Comparison of ENCODE assay signal across 21 cellular contexts in the genomic region with DNA sequence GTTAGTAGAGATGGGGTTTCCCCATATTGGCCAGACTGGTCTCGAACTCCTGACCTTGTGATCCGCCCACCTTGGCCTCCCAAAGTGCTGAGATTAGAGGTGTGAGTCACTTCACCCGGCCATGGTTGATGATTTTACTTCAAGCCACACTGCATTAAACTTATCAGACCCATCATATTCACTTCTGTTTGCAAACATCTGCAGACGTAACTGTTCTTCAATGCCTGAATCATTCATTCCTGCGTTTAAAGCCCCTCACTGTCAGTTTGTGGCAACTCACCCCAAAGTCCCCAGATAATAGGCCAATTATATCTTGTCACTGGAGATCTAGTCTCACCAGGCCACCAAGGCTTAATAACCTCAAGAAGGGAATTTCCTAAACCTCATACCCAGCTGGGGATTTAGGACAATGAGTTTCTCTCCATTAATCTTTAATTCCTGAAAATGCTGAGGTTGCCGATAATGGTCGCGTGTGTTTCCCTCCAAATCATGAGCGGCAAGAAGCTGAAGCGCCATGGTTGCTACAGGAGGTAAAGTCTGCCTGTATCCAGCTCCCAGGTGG.
DNase-seq lines count a peak whose midpoint lies in the region; ATAC-seq, FAIRE-seq and TF ChIP-seq lines count a peak whose summit lies in the region.
"Had no signal": no experiment of that assay in that cellular context is flagged by ENCODE, and none has a peak within 500 bp of the region (broad histone marks: within the 10 kb centered on the region; RNA-seq: fewer than 3 reads in every experiment).

No MANE protein-coding gene starts in this region.

- H3K56ac ChIP-seq in IMR-90 (ENCODE audit: extremely low read depth, insufficient read depth, low read length) = no peak overlapping the region

- H2BK5ac ChIP-seq in IMR-90 (ENCODE audit: low read depth, low read length, poor library complexity, severe bottlenecking) (no peak overlapping the region), mesenchymal stem cell (ENCODE audit: low read depth, low read length, poor library complexity, severe bottlenecking) (no peak overlapping the region)

- H3K27me3 ChIP-seq in IMR-90 (ENCODE audit: control insufficient read depth, insufficient read depth, low read length) (peaks cover 4% of the 10 kb centered on the region; the same call in 1 of the 2 replicates), mesenchymal stem cell (ENCODE audit: control insufficient read depth in 1 of 2, insufficient read depth in 1 of 2, low read length in 2 of 2) (peaks cover 13 to 27% of the 10 kb centered on the region in 2 experiments), PC-9 (ENCODE audit: insufficient read depth, low read depth) (no peaks in the 10 kb centered on the region)
- H3K27me3 ChIP-seq: SJSA1 had no signal

- no peak for FAIRE-seq in A549 (lab: Jason Lieb, UNC)
- FAIRE-seq: GM12891 had no signal

- H3K18ac ChIP-seq in IMR-90 (ENCODE audit: low read depth, low read length) = no peak overlapping the region
- no peak overlapping the region for H3K18ac ChIP-seq in mesenchymal stem cell (ENCODE audit: low read depth in 1 of 2, low read length in 2 of 2)

- TF ChIP-seq CTCF in A549 (IDR thresholded peaks at IDR 0.05) (no peak), IMR-90 (conservative IDR thresholded peaks at IDR 0.05; ENCODE audit: low read depth, low read length) (no peak), PC-9 (conservative IDR thresholded peaks at IDR 0.05) (no peak)

- no peaks in the 10 kb centered on the region for H3K9me2 ChIP-seq in PC-9 (ENCODE audit: insufficient read depth)

- CTCF ChIA-PET in A549 (lab: Yijun Ruan, JAX) (interaction anchor here (0.5 kb wide), 1 partner anchor 260 kb away, joined by 3 read pairs; no protein-coding TSS in a partner anchor), IMR-90 (lab: Yijun Ruan, JAX) (no interaction called here), PC-9 (lab: Charles Lee) (no interaction called here)

- no peak overlapping the region for H2BK20ac ChIP-seq in IMR-90 (ENCODE audit: low read depth, low read length)

- no peak overlapping the region for H3K4me2 ChIP-seq in A549
- H3K4me2 ChIP-seq in IMR-90 (ENCODE audit: low read depth, low read length) = no peak overlapping the region
- no peak overlapping the region for H3K4me2 ChIP-seq in mesenchymal stem cell (ENCODE audit: low read length, poor library complexity, severe bottlenecking)
- H3K4me2 ChIP-seq in PC-9 = no peak overlapping the region
- H3K4me2 ChIP-seq: GM23338, KMS-11 had no signal

- DNase-seq in A549 (ENCODE audit: low read depth in 1 of 2, low spot score in 1 of 2) (no peak), IMR-90 (no peak), kidney glomerular epithelial cell (lab: John Stamatoyannopoulos, UW) (peak; percentile 10), NK-92 (lab: John Stamatoyannopoulos, UW; ENCODE audit: unreplicated experiment) (no peak), mesenchymal stem cell (no peak), PC-9 (no peak)
- no peak for DNase-seq in activated effector memory CD4-positive, alpha-beta T cell treated with anti-CD3 and anti-CD28 coated beads, Interleukin-2, amount 50 U/mL, for 16 hours
- DNase-seq: DMS79 treated with DMSO at 0.1 percent for 48 hours, HCEC 1CT, NCI-H1105, NCI-H2029 treated with DMSO at 0.1 percent for 48 hours, NCI-H226, NCI-H510A treated with DMSO at 0.1 percent for 48 hours, NCI-H774, T-helper 1 cell had no signal

- no peak overlapping the region for H2AK5ac ChIP-seq in IMR-90 (ENCODE audit: low read depth, low read length)
- H2AK5ac ChIP-seq in mesenchymal stem cell (ENCODE audit: low read length, severe bottlenecking) = no peak overlapping the region

- no peaks in the 10 kb centered on the region for H3K9me1 ChIP-seq in IMR-90 (ENCODE audit: insufficient read depth, low read length)

- TF ChIP-seq RAD21 in A549 (conservative IDR thresholded peaks at IDR 0.05 in 1 of 2, IDR thresholded peaks at IDR 0.05 in 1 of 2) (no peak), IMR-90 (IDR thresholded peaks at IDR 0.05; ENCODE audit: low read length) (no peak)

- H3F3A ChIP-seq in PC-9 (ENCODE audit: insufficient read depth, low read depth) = peaks cover 14% of the 10 kb centered on the region

- H3K23ac ChIP-seq in IMR-90 (ENCODE audit: low read depth, low read length) = no peak overlapping the region
- no peak overlapping the region for H3K23ac ChIP-seq in mesenchymal stem cell (ENCODE audit: low read length in 2 of 2)

- H4K20me1 ChIP-seq in IMR-90 (ENCODE audit: insufficient read depth, low read length) (no peaks in the 10 kb centered on the region), PC-9 (ENCODE audit: insufficient read depth) (no peaks in the 10 kb centered on the region)

- H2BK15ac ChIP-seq in IMR-90 (ENCODE audit: low read depth, low read length) (no peak overlapping the region), mesenchymal stem cell (ENCODE audit: low read depth, poor library complexity, severe bottlenecking) (no peak overlapping the region)

- no peak overlapping the region for H4K5ac ChIP-seq in IMR-90 (ENCODE audit: low read depth, low read length)

- H3K27ac ChIP-seq in A549 (no peak overlapping the region), IMR-90 (ENCODE audit: insufficient read depth, low read length) (no peak overlapping the region), mesenchymal stem cell (ENCODE audit: low read length, poor library complexity, severe bottlenecking) (no peak overlapping the region), PC-9 (no peak overlapping the region)
- H3K27ac ChIP-seq: KMS-11, SJSA1 had no signal

- H3K4me3 ChIP-seq in A549 = no peak overlapping the region
- H3K4me3 ChIP-seq in IMR-90 (ENCODE audit: insufficient read depth, low read depth, low read length) = no peak overlapping the region
- no peak overlapping the region for H3K4me3 ChIP-seq in mesenchymal stem cell (ENCODE audit: insufficient read depth in 1 of 2, low read depth in 1 of 2, low read length in 2 of 2)
- H3K4me3 ChIP-seq in PC-9 = no peak overlapping the region
- H3K4me3 ChIP-seq: GM23338, SJSA1 had no signal

- POLR2A ChIA-PET in A549 (lab: Yijun Ruan, JAX) (no interaction called here), IMR-90 (lab: Charles Lee; ENCODE audit: unreplicated experiment) (no interaction called here), PC-9 (lab: Charles Lee; ENCODE audit: unreplicated experiment) (interaction anchor here (0.6 kb wide), 1 partner anchor 65 kb away, joined by 3 read pairs; no protein-coding TSS in a partner anchor)

- no peak for TF ChIP-seq EP300 in A549 (IDR thresholded peaks at IDR 0.05)

- H4K91ac ChIP-seq in IMR-90 (ENCODE audit: insufficient read depth, low read depth, low read length) = no peak overlapping the region
- H4K91ac ChIP-seq in mesenchymal stem cell (ENCODE audit: low read length) = no peak overlapping the region

- H3K36me3 ChIP-seq in IMR-90 (ENCODE audit: control insufficient read depth, insufficient read depth, low read length) (no peaks in the 10 kb centered on the region), mesenchymal stem cell (ENCODE audit: control insufficient read depth in 1 of 2, insufficient read depth in 2 of 2, low read depth in 1 of 2, low read length in 2 of 2) (no peaks in the 10 kb centered on the region), PC-9 (ENCODE audit: low read depth) (no peaks in the 10 kb centered on the region)
- H3K36me3 ChIP-seq: SJSA1 had no signal

- no peak for TF ChIP-seq POLR2A in A549 (IDR thresholded peaks at IDR 0.05; ENCODE audit: low read length)
- TF ChIP-seq POLR2A in IMR-90 (IDR thresholded peaks at IDR 0.05; ENCODE audit: low read depth, low read length) = no peak

- H3K14ac ChIP-seq in IMR-90 (replicated peaks; ENCODE audit: low read depth, low read length) (no peak overlapping the region), mesenchymal stem cell (ENCODE audit: low read length in 2 of 2) (no peak overlapping the region)

- H2AFZ ChIP-seq in IMR-90 (replicated peaks; ENCODE audit: low read length, poor library complexity) (no peak overlapping the region), mesenchymal stem cell (ENCODE audit: low read depth, low read length) (no peak overlapping the region), PC-9 (no peak overlapping the region)
- H2AFZ ChIP-seq: GM23338 had no signal

- dilution Hi-C loops in IMR-90 (cut with HindIII; ENCODE audit: low sequenced_read_pairs, unreplicated experiment) = no loop called here

- H2AK9ac ChIP-seq in IMR-90 (replicated peaks; ENCODE audit: low read depth, low read length, poor library complexity) = no peak overlapping the region

- WGBS in A549 (ENCODE audit: missing lambda C conversion rate) = 79% methylated on average over 10 of the region's 10 CpGs
- 86% methylated on average over 1 of the region's 10 CpGs; no CpG with 5 or more reads in 1 of the 2 experiments for WGBS in IMR-90 (ENCODE audit: extremely low coverage in 2 of 2, insufficient read length in 1 of 2), 2 experiments
- 93% methylated on average over 10 of the region's 10 CpGs for WGBS in mesenchymal stem cell

- H3K79me1 ChIP-seq in IMR-90 (ENCODE audit: low read depth in 1 of 2, low read length in 2 of 2) (no peaks in the 10 kb centered on the region), mesenchymal stem cell (replicated peaks; ENCODE audit: low read length, poor library complexity, severe bottlenecking) (no peaks in the 10 kb centered on the region)

- intact Hi-C loops in IMR-90 (cut with micrococcal nuclease) = no loop called here
- intact Hi-C loops in PC-9 (cut with micrococcal nuclease; ENCODE audit: unreplicated experiment) = no loop called here

- ATAC-seq in A549 = no peak
- peak; percentile 48 for ATAC-seq in GM18868 (IDR thresholded peaks at IDR 0.05; ENCODE audit: unreplicated experiment)
- ATAC-seq in IMR-90 (ENCODE audit: low read depth) = no peak
- ATAC-seq: GM23338, Right ventricle myocardium inferior had no signal

- no peak overlapping the region for H2BK12ac ChIP-seq in mesenchymal stem cell (ENCODE audit: low read length in 2 of 2)

- H3K4ac ChIP-seq in IMR-90 (ENCODE audit: low read depth, low read length) = no peak overlapping the region
- H3K4ac ChIP-seq in mesenchymal stem cell (ENCODE audit: low read depth in 1 of 2, low read length in 2 of 2) = no peak overlapping the region

- H3K9ac ChIP-seq in IMR-90 (ENCODE audit: low read depth, low read length) = no peak overlapping the region
- no peak overlapping the region for H3K9ac ChIP-seq in mesenchymal stem cell (ENCODE audit: low read length)
- H3K9ac ChIP-seq: KMS-11 had no signal

- in situ Hi-C loops in IMR-90 (cut with MboI; ENCODE audit: low sequenced_read_pairs) = no loop called here

- no peaks in the 10 kb centered on the region for H3K79me2 ChIP-seq in PC-9 (ENCODE audit: low read depth)

- H4K8ac ChIP-seq in IMR-90 (ENCODE audit: low read depth in 2 of 2, low read length in 2 of 2) = no peak overlapping the region
- no peak overlapping the region for H4K8ac ChIP-seq in mesenchymal stem cell (ENCODE audit: low read length)

- no TSS peak for BruUV-seq in IMR-90 (replicated peaks; lab: Mats Ljungman, UMichigan)
- no TSS peak for BruUV-seq in PC-9 (replicated peaks; lab: Mats Ljungman, UMichigan)

- no peak overlapping the region for H2BK120ac ChIP-seq in IMR-90 (ENCODE audit: low read depth, low read length)
- H2BK120ac ChIP-seq in mesenchymal stem cell (ENCODE audit: low read depth, low read length) = no peak overlapping the region

- no peaks in the 10 kb centered on the region for H3K4me1 ChIP-seq in A549
- H3K4me1 ChIP-seq in IMR-90 (ENCODE audit: control insufficient read depth, insufficient read depth, low read length) = no peaks in the 10 kb centered on the region
- no peaks in the 10 kb centered on the region for H3K4me1 ChIP-seq in mesenchymal stem cell (ENCODE audit: control insufficient read depth, insufficient read depth, low read depth, low read length)
- peaks cover 47% of the 10 kb centered on the region for H3K4me1 ChIP-seq in PC-9 (replicated peaks; ENCODE audit: insufficient read depth)
- H3K4me1 ChIP-seq: SJSA1 had no signal

- no peaks in the 10 kb centered on the region for H3K9me3 ChIP-seq in A549
- H3K9me3 ChIP-seq in IMR-90 (ENCODE audit: control insufficient read depth, insufficient read depth, low read length) = no peaks in the 10 kb centered on the region
- no peaks in the 10 kb centered on the region for H3K9me3 ChIP-seq in mesenchymal stem cell (ENCODE audit: control insufficient read depth, low read length)
- H3K9me3 ChIP-seq in PC-9 (ENCODE audit: insufficient read depth, low read depth) = no peaks in the 10 kb centered on the region
- H3K9me3 ChIP-seq: SJSA1 had no signal
